In genomic region chr10:83724471-83725241, GRCh38 we compare ENCODE assay signal across 1 cellular context.
A peak's percentile ranks its signal among the peaks of the same experiment; 100 is the strongest.
TF ChIP-seq lines count a peak whose summit lies in the region.

No MANE protein-coding gene starts in this region.

TF ChIP-seq in GM12878, 131 proteins besides CTCF, POLR2A, EP300 and RAD21 (continued from another document):
- TF ChIP-seq ZBTB11 (CRISPR knock-in tag; IDR thresholded peaks at IDR 0.05) (no peak), FOXK2 (IDR thresholded peaks at IDR 0.05) (no peak), CBFB (IDR thresholded peaks at IDR 0.05; ENCODE audit: low read depth) (no peak), NR2F1 (conservative IDR thresholded peaks at IDR 0.05) (no peak), SP1 (IDR thresholded peaks at IDR 0.05; ENCODE audit: low read depth, low read length) (no peak), BCL11A (IDR thresholded peaks at IDR 0.05; ENCODE audit: low read depth, low read length) (0 out of 2 replicates have a peak, but pooled peaks have one; percentile 26), SMAD5 (IDR thresholded peaks at IDR 0.05; ENCODE audit: low read depth) (no peak), IRF4 (IDR thresholded peaks at IDR 0.05; ENCODE audit: low read depth, low read length) (no peak), CHD4 (IDR thresholded peaks at IDR 0.05) (no peak), HSF1 (IDR thresholded peaks at IDR 0.05; ENCODE audit: low read depth, low read length) (no peak), MEF2A (IDR thresholded peaks at IDR 0.05; ENCODE audit: insufficient read depth, low read depth, low read length) (0 out of 2 replicates have a peak, but pooled peaks have one; percentile 5), ZSCAN29 (IDR thresholded peaks at IDR 0.05) (no peak), NRF1 (conservative IDR thresholded peaks at IDR 0.05; ENCODE audit: low read depth, low read length) (no peak), YBX1 (IDR thresholded peaks at IDR 0.05) (no peak), BCLAF1 (IDR thresholded peaks at IDR 0.05) (no peak), NR2C2 (IDR thresholded peaks at IDR 0.05; ENCODE audit: borderline replicate concordance, control insufficient read depth, insufficient read length, low read depth) (no peak), STAT3 (IDR thresholded peaks at IDR 0.05; ENCODE audit: low read depth, low read length) (no peak), SPI1 (IDR thresholded peaks at IDR 0.05; ENCODE audit: borderline replicate concordance, insufficient read depth, low read depth, low read length) (0 out of 2 replicates have a peak, but pooled peaks have one; percentile 0), ZBTB4 (CRISPR knock-in tag; IDR thresholded peaks at IDR 0.05) (no peak), NKRF (conservative IDR thresholded peaks at IDR 0.05) (no peak), WRNIP1 (IDR thresholded peaks at IDR 0.05; ENCODE audit: borderline replicate concordance, low read depth, low read length) (no peak), CHD2 (IDR thresholded peaks at IDR 0.05; ENCODE audit: borderline replicate concordance, low read depth, low read length) (no peak), ZBTB40 (IDR thresholded peaks at IDR 0.05; ENCODE audit: borderline replicate concordance) (no peak), CHD1 (IDR thresholded peaks at IDR 0.05; ENCODE audit: low read depth, low read length) (no peak), SREBF2 (IDR thresholded peaks at IDR 0.05; ENCODE audit: low read length) (no peak), TAF1 (IDR thresholded peaks at IDR 0.05; ENCODE audit: borderline replicate concordance, low read depth, low read length) (no peak), IRF5 (IDR thresholded peaks at IDR 0.05; ENCODE audit: borderline replicate concordance) (no peak), TCF12 (IDR thresholded peaks at IDR 0.05; ENCODE audit: low read depth, low read length) (no peak), HDAC6 (IDR thresholded peaks at IDR 0.05; ENCODE audit: unreplicated experiment) (no peak)
